ENCODE assay signal across 8 cellular contexts in the genomic region with DNA sequence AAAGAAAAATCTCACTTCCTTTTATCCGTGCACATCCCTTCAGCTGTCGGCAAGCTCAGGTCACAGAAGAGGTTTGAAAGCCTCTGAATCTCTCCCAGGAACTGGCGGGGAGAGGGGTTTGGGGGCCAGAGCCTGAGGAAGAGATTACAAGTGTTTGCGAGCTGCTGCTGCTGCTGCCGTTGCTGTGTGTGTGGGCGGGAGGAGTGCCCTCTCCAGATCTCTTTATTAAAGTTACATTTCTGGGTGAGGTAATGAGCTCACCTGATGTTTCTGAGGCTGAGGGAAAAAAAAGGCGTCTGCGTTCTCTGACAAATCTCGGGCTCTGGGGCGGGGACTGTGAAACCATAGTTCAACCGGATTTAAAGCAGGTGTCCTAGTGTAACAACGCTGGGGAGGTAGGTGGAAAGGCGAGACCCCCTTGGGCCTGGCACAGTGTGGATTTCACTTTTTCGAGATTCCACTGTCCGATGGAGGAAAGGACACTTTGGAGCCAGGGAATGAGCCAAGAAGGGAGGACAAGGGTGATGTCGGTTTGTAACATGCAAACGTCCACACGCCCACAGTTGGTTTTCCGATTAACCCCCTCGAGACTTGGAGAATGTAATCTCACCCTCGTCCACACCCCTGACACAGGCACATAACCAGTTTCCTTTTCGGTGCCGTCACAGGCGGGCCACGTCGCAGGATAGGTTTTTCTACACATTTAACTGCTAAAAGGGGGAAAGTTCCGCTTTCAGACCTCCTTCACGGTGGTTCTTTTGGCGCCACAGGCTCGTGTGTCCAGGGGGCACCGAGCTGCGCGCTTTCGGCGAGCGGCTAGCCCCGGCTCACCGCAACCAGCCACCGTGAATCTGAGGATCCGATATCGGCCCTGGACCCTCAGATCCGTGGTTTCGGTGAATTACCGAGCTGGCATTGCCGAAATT. TPM values are rescaled to one million over a fixed set of nuclear protein-coding genes. Genes with fewer than 3 reads are reported as not detected.
DNase-seq lines count a peak whose midpoint lies in the region; ATAC-seq and TF ChIP-seq lines count a peak whose summit lies in the region.

No MANE protein-coding gene starts in this region.

- H3K4me3 ChIP-seq in A673 (ENCODE audit: low read depth, low read length, poor library complexity, severe bottlenecking) = peak overlapping the region; percentile 76
- H3K4me3 ChIP-seq in right lobe of liver = peak overlapping the region; percentile 70 to 78 (median 73)

- H3K27me3 Mint-ChIP-seq in dendritic cell treated with granulocyte-macrophage colony-stimulating factor and Interleukin-4, amounts not matched to agents 40 ng/mL and 50 ng/mL, for 4 days = no peaks in the 10 kb centered on the region

- H3K27ac Mint-ChIP-seq in dendritic cell treated with granulocyte-macrophage colony-stimulating factor and Interleukin-4, amounts not matched to agents 40 ng/mL and 50 ng/mL, for 4 days = peak overlapping the region; percentile 99

- no peaks in the 10 kb centered on the region for H3K36me3 ChIP-seq in A673 (ENCODE audit: insufficient read depth, low read length, poor library complexity, severe bottlenecking)
- H3K36me3 ChIP-seq in right lobe of liver = no peaks in the 10 kb centered on the region

- no TSS peak for BruUV-seq in A673 (replicated peaks; lab: Mats Ljungman, UMichigan)

- CTCF ChIA-PET in A673 (lab: Charles Lee) = interaction anchor here (0.6 kb wide), 1 partner anchor 34 kb away, joined by 20 read pairs; no protein-coding TSS in a partner anchor

- TF ChIP-seq POLR2A in right lobe of liver (IDR thresholded peaks at IDR 0.05) = peak; percentile 72

- peaks cover 30% of the 10 kb centered on the region for H3K36me3 Mint-ChIP-seq in dendritic cell treated with granulocyte-macrophage colony-stimulating factor and Interleukin-4, amounts not matched to agents 40 ng/mL and 50 ng/mL, for 4 days (ENCODE audit: low read depth)

- WGBS in right lobe of liver (ENCODE audit: insufficient coverage, low coverage, low lambda C conversion rate, missing lambda C conversion rate) = under 1% methylated on average over 41 of the region's 45 CpGs

- H3K27ac ChIP-seq in A673 (ENCODE audit: low read depth, low read length, poor library complexity, severe bottlenecking) (peak overlapping the region; percentile 66), right lobe of liver (peak overlapping the region; percentile 82 to 93 (median 91))

- peaks cover 17% of the 10 kb centered on the region for H3K4me1 ChIP-seq in A673 (ENCODE audit: insufficient read depth, low read length, poor library complexity, severe bottlenecking)
- H3K4me1 ChIP-seq in right lobe of liver = peaks cover 0 to 11% (median 3%) of the 10 kb centered on the region in 4 donors

- intact Hi-C loops in A673 (cut with micrococcal nuclease; ENCODE audit: unreplicated experiment) = loop anchor here (1.0 to 10.0 kb wide), 9 partner anchors 150 to 1746 kb away; no protein-coding TSS in a partner anchor
- intact Hi-C loops in dendritic cell treated with granulocyte-macrophage colony-stimulating factor and Interleukin-4, amounts not matched to agents 40 ng/mL and 50 ng/mL, for 4 days (cut with micrococcal nuclease) = loop anchor here (1.0 to 10.0 kb wide), 5 partner anchors 150 to 805 kb away; no protein-coding TSS in a partner anchor
- intact Hi-C loops in right lobe of liver (cut with DNase I) = loop anchor here in 1 of 2 donors (10.0 kb wide), 1 partner anchor 156 kb away; no protein-coding TSS in a partner anchor

- ATAC-seq in GM18868 (IDR thresholded peaks at IDR 0.05; ENCODE audit: unreplicated experiment) (peak; percentile 24), HG03097 (IDR thresholded peaks at IDR 0.05; ENCODE audit: low FRiP score, unreplicated experiment) (peak; percentile 23), right lobe of liver (peak; percentile 29 to 48 (median 34))

- no peaks in the 10 kb centered on the region for H3K27me3 ChIP-seq in A673 (replicated peaks; ENCODE audit: insufficient read depth, low read depth, low read length, poor library complexity)
- H3K27me3 ChIP-seq in right lobe of liver = no peaks in the 10 kb centered on the region

- H3K4me1 Mint-ChIP-seq in dendritic cell treated with granulocyte-macrophage colony-stimulating factor and Interleukin-4, amounts not matched to agents 40 ng/mL and 50 ng/mL, for 4 days (ENCODE audit: low read depth) = peaks cover 48% of the 10 kb centered on the region

- H3K4me3 Mint-ChIP-seq in dendritic cell treated with granulocyte-macrophage colony-stimulating factor and Interleukin-4, amounts not matched to agents 40 ng/mL and 50 ng/mL, for 4 days = peak overlapping the region; percentile 87

- DNase-seq in A673 (ENCODE audit: low spot score) (peak; percentile 69), NCI-H226 (peak; percentile 81), right lobe of liver (peak; percentile 73 to 76 (median 75))
- peak; percentile 89 for DNase-seq in activated CD4-positive, alpha-beta T cell treated with anti-CD3 and anti-CD28 coated beads for 48 hours
- peak; percentile 56 to 82 for DNase-seq in stimulated activated CD4-positive, alpha-beta T cell treated with anti-CD3 and anti-CD28 coated beads, Interleukin-4, amount 100 ng/mL, for 4 hours

- H3K9me3 ChIP-seq in A673 (ENCODE audit: low read depth, low read length, poor library complexity, severe bottlenecking) = no peaks in the 10 kb centered on the region
- no peaks in the 10 kb centered on the region for H3K9me3 ChIP-seq in right lobe of liver

- no peak for TF ChIP-seq CTCF in A673 (conservative IDR thresholded peaks at IDR 0.05; ENCODE audit: low read depth, low read length)
- no peak for TF ChIP-seq CTCF in right lobe of liver (IDR thresholded peaks at IDR 0.05)

- no peaks in the 10 kb centered on the region for H3K9me3 Mint-ChIP-seq in dendritic cell treated with granulocyte-macrophage colony-stimulating factor and Interleukin-4, amounts not matched to agents 40 ng/mL and 50 ng/mL, for 4 days

- POLR2A ChIA-PET in A673 (lab: Charles Lee; ENCODE audit: low non-redundant PET) = interaction anchor here (0.6 to 0.7 kb wide), 2 partner anchors 588 to 1749 kb away, joined by 3 to 4 read pairs; no protein-coding TSS in a partner anchor

RNA-seq across cellular contexts. Expression of a gene that starts 2.1 kb away (rescaled TPM):
- total RNA-seq in A673 (2021) (36.8 and 45.2 TPM in 2 replicates), right lobe of liver (10 to 100 TPM; 21.9 to 43.4 (median 34.5) TPM)

Comparison
In these comparisons a context has a peak if more than half of its experiments do, and no peak if none do; other contexts are left out.
1. Peak in every context shown above with its lines: DNase-seq, ATAC-seq, H3K4me3 ChIP-seq and H3K27ac ChIP-seq.